ENCODE assay signal across 16 cellular contexts in the genomic region with DNA sequence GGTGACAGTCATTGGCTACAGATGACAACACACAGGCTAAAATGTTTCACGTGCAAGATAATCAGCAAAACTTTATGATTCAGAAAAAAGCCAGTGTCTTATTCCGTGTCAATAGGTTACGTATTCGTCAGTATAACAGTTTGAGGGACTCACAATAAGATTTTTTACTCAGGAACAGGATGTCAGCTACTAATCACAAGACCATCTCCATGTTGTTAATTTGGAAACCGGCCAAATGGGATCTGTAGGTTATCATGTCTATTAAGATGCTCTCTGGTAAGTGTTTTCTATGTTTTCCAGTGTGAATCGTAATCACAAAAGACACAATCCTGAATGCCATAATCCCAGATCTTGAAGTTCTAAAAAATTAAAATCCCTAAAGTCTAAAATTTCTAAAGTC.
A peak's percentile ranks its signal among the peaks of the same experiment; 100 is the strongest.
DNase-seq lines count a peak whose midpoint lies in the region; ATAC-seq, FAIRE-seq and TF ChIP-seq lines count a peak whose summit lies in the region.
"Had no signal": no experiment of that assay in that cellular context is flagged by ENCODE, and none has a peak within 500 bp of the region (broad histone marks: within the 10 kb centered on the region; RNA-seq: fewer than 3 reads in every experiment).

No MANE protein-coding gene starts in this region.

- no peaks in the 10 kb centered on the region for H3K36me3 Mint-ChIP-seq in activated T-helper 1 cell treated with anti-CD3 and anti-CD28 coated beads, Interleukin-12 subunit alpha, Interleukin-12 subunit beta, Interleukin-2, Interleukin-4 antibody, amounts not matched to agents 30 ng/mL and 10 ng/mL and 1 ng/mL, durations not matched to agents 14 hours and 24 hours and 36 hours (ENCODE audit: low read depth)
- H3K36me3 Mint-ChIP-seq: CD4-positive, alpha-beta memory T cell had no signal

- no peak for TF ChIP-seq RAD21 in K562 (CRISPR knock-in tag; conservative IDR thresholded peaks at IDR 0.05 in 1 of 2, IDR thresholded peaks at IDR 0.05 in 1 of 2)

- POLR2A ChIA-PET in K562 (lab: Yijun Ruan, JAX) = no interaction called here

- no peaks in the 10 kb centered on the region for H3K9me3 Mint-ChIP-seq in activated T-helper 1 cell treated with anti-CD3 and anti-CD28 coated beads, Interleukin-12 subunit alpha, Interleukin-12 subunit beta, Interleukin-2, Interleukin-4 antibody, amounts not matched to agents 30 ng/mL and 10 ng/mL and 1 ng/mL, durations not matched to agents 14 hours and 24 hours and 36 hours

- no peak overlapping the region for H3K4me3 ChIP-seq in K562

- DNase-seq in NCI-H82 (lab: John Stamatoyannopoulos, UW) (peak; percentile 4), NCI-H82 treated with DMSO at 0.1 percent for 48 hours (lab: John Stamatoyannopoulos, UW; ENCODE audit: unreplicated experiment) (no peak), NCI-H69 (lab: John Stamatoyannopoulos, UW) (peak; percentile 14), K562 (ENCODE audit: extremely low read depth in 1 of 4, low spot score in 3 of 4) (no peak), anterior cingulate cortex (lab: John Stamatoyannopoulos, UW) (no peak)
- DNase-seq in activated T-helper 1 cell treated with anti-CD3 and anti-CD28 coated beads, Interleukin-12 subunit alpha, Interleukin-12 subunit beta, Interleukin-2, Interleukin-4 antibody, amounts not matched to agents 30 ng/mL and 10 ng/mL and 1 ng/mL, durations not matched to agents 14 hours and 24 hours and 36 hours (ENCODE audit: low spot score) = no peak
- DNase-seq: C1 segment of cervical spinal cord; Caco-2; CD4-positive, alpha-beta memory T cell; DMS153; DND-41; GOT3; H7; HCEC 1CT had no signal

- H3K4me3 Mint-ChIP-seq in activated T-helper 1 cell treated with anti-CD3 and anti-CD28 coated beads, Interleukin-12 subunit alpha, Interleukin-12 subunit beta, Interleukin-2, Interleukin-4 antibody, amounts not matched to agents 30 ng/mL and 10 ng/mL and 1 ng/mL, durations not matched to agents 14 hours and 24 hours and 36 hours = no peak overlapping the region
- H3K4me3 Mint-ChIP-seq: CD4-positive, alpha-beta memory T cell had no signal

- H3K27ac ChIP-seq in K562 (ENCODE audit: extremely low read depth, low read depth, low read length) = no peak overlapping the region

- no peak overlapping the region for H3K27ac Mint-ChIP-seq in activated T-helper 1 cell treated with anti-CD3 and anti-CD28 coated beads, Interleukin-12 subunit alpha, Interleukin-12 subunit beta, Interleukin-2, Interleukin-4 antibody, amounts not matched to agents 30 ng/mL and 10 ng/mL and 1 ng/mL, durations not matched to agents 14 hours and 24 hours and 36 hours

- H3K4me2 ChIP-seq in K562 (ENCODE audit: insufficient read depth, low read length) = no peak overlapping the region

- intact Hi-C loops in K562 (cut with micrococcal nuclease) = no loop called here
- intact Hi-C loops in activated T-helper 1 cell treated with anti-CD3 and anti-CD28 coated beads, Interleukin-12 subunit alpha, Interleukin-12 subunit beta, Interleukin-2, Interleukin-4 antibody, amounts not matched to agents 30 ng/mL and 10 ng/mL and 1 ng/mL, durations not matched to agents 14 hours and 24 hours and 36 hours (cut with micrococcal nuclease) = no loop called here

- H3K36me3 ChIP-seq in K562 (ENCODE audit: control insufficient read depth, insufficient read depth, low read length) = no peaks in the 10 kb centered on the region

- in situ Hi-C loops in K562 (cut with MboI) = no loop called here

- no peak for TF ChIP-seq EP300 in K562 (IDR thresholded peaks at IDR 0.05; ENCODE audit: low read length)

- H3K4me1 ChIP-seq in K562 (replicated peaks in 1 of 2; ENCODE audit: control insufficient read depth in 2 of 2, insufficient read depth in 2 of 2, low read length in 2 of 2) = no peaks in the 10 kb centered on the region
- H3K4me1 ChIP-seq: Caco-2 had no signal

- no peak for TF ChIP-seq CTCF in K562 (IDR thresholded peaks at IDR 0.05 in 2 of 3, conservative IDR thresholded peaks at IDR 0.05 in 1 of 3; ENCODE audit: insufficient read depth in 2 of 3, low read depth in 1 of 3, low read length in 3 of 3)

- H3K27me3 ChIP-seq in K562 (ENCODE audit: control insufficient read depth in 2 of 2, insufficient read depth in 2 of 2, low read length in 2 of 2) = no peaks in the 10 kb centered on the region

- WGBS in K562 (ENCODE audit: insufficient coverage, low coverage, missing lambda C conversion rate) = 4% methylated on average over 6 of the region's 6 CpGs

- no peak overlapping the region for H2AFZ ChIP-seq in K562 (ENCODE audit: low read depth, low read length)

- no peak for FAIRE-seq in K562 (lab: Jason Lieb, UNC)
- FAIRE-seq: G401.6, GM12892 had no signal

- CTCF ChIA-PET in K562 (lab: Yijun Ruan, JAX; ENCODE audit: low intra/inter-chr PET ratio) = no interaction called here

- no peaks in the 10 kb centered on the region for H3K27me3 Mint-ChIP-seq in activated T-helper 1 cell treated with anti-CD3 and anti-CD28 coated beads, Interleukin-12 subunit alpha, Interleukin-12 subunit beta, Interleukin-2, Interleukin-4 antibody, amounts not matched to agents 30 ng/mL and 10 ng/mL and 1 ng/mL, durations not matched to agents 14 hours and 24 hours and 36 hours (ENCODE audit: insufficient read depth)
- H3K27me3 Mint-ChIP-seq: CD4-positive, alpha-beta memory T cell had no signal

- no peaks in the 10 kb centered on the region for H3K79me2 ChIP-seq in K562 (ENCODE audit: control insufficient read depth, insufficient read depth, low read length)

- no peaks in the 10 kb centered on the region for H4K20me1 ChIP-seq in K562 (replicated peaks; ENCODE audit: control insufficient read depth, insufficient read depth, low read length)

- no peak for TF ChIP-seq POLR2A in K562 (conservative IDR thresholded peaks at IDR 0.05)

- no peak overlapping the region for H3K9ac ChIP-seq in K562 (ENCODE audit: insufficient read depth in 1 of 2, low read depth in 2 of 2, low read length in 2 of 2)

- BruUV-seq in K562 (replicated peaks; lab: Mats Ljungman, UMichigan) = no TSS peak

- ATAC-seq in K562 = no peak

- H3K9me3 ChIP-seq in K562 (replicated peaks; ENCODE audit: control insufficient read depth, insufficient read depth, low read depth, low read length) = no peaks in the 10 kb centered on the region
- H3K9me3 ChIP-seq: Caco-2 had no signal

- H3K9me1 ChIP-seq in K562 (ENCODE audit: control insufficient read depth, insufficient read depth, low read length) = no peaks in the 10 kb centered on the region

- no peaks in the 10 kb centered on the region for H3K4me1 Mint-ChIP-seq in activated T-helper 1 cell treated with anti-CD3 and anti-CD28 coated beads, Interleukin-12 subunit alpha, Interleukin-12 subunit beta, Interleukin-2, Interleukin-4 antibody, amounts not matched to agents 30 ng/mL and 10 ng/mL and 1 ng/mL, durations not matched to agents 14 hours and 24 hours and 36 hours (ENCODE audit: low read depth)
- H3K4me1 Mint-ChIP-seq: CD4-positive, alpha-beta memory T cell had no signal

TF ChIP-seq in K562, 482 proteins besides CTCF, POLR2A, EP300 and RAD21:
- no peak for TF ChIP-seq SIN3B (IDR thresholded peaks at IDR 0.05; ENCODE audit: low read depth)
- 0 out of 2 replicates have a peak, but pooled peaks have one; percentile 16 for TF ChIP-seq NFIC (IDR thresholded peaks at IDR 0.05)

Comparison
In these comparisons a context has a peak if more than half of its experiments do, and no peak if none do; other contexts are left out.
1. DNase-seq: peak in NCI-H82 (single experiment) and NCI-H69 (single experiment); none in NCI-H82 treated with DMSO at 0.1 percent for 48 hours (single experiment), K562 (0 of 4), anterior cingulate cortex (0 of 58) and activated T-helper 1 cell treated with anti-CD3 and anti-CD28 coated beads, Interleukin-12 subunit alpha, Interleukin-12 subunit beta, Interleukin-2, Interleukin-4 antibody, amounts not matched to agents 30 ng/mL and 10 ng/mL and 1 ng/mL, durations not matched to agents 14 hours and 24 hours and 36 hours (single experiment).